ENCODE assay signal across 1 cellular context in the genomic region with DNA sequence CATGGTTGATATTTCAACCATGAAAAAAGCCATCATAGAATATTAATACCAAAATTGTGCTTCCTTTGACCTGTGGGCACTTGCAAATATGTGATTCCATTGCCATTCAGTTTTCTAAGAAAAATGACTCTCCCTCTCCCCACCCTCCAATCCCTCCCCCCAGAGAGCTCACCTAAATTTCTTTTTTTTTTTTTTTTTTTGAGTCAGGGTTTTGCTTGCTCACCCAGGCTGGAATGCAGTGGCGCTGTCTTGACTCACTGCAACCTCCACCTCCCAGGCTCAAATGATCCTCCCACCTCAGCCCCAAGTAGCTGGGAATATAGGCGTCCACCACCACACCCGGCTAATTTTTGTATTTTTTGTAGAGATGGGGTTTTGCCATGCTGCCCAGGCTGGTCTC.
TF ChIP-seq lines count a peak whose summit lies in the region.

No MANE protein-coding gene starts in this region.

TF ChIP-seq in GM12878, 131 proteins besides CTCF, POLR2A, EP300 and RAD21:
- no peak for TF ChIP-seq SIN3A (IDR thresholded peaks at IDR 0.05; ENCODE audit: low read depth, low read length)
- TF ChIP-seq STAT1 (conservative IDR thresholded peaks at IDR 0.05): no peak
- no peak for TF ChIP-seq BCL11A (IDR thresholded peaks at IDR 0.05; ENCODE audit: low read depth, low read length)
